Comparison of ENCODE assay signal across 17 cellular contexts in genomic region chr2:230821261-230821990, GRCh38. TPM values are rescaled to one million over a fixed set of nuclear protein-coding genes. Genes with fewer than 3 reads are reported as not detected.
DNase-seq lines count a peak whose midpoint lies in the region; ATAC-seq, FAIRE-seq and TF ChIP-seq lines count a peak whose summit lies in the region.
"Had no signal": no experiment of that assay in that cellular context is flagged by ENCODE, and none has a peak within 500 bp of the region (broad histone marks: within the 10 kb centered on the region; RNA-seq: fewer than 3 reads in every experiment).

No MANE protein-coding gene starts in this region.

- peaks cover 9% of the 10 kb centered on the region for H3K4me1 Mint-ChIP-seq in CD4-positive, alpha-beta T cell (ENCODE audit: low read depth)
- H3K4me1 Mint-ChIP-seq in nephron progenitor cell = peaks cover 21% of the 10 kb centered on the region

- no peak overlapping the region for H3K4me3 ChIP-seq in Karpas-422 (ENCODE audit: low read length)
- H3K4me3 ChIP-seq: lower lobe of right lung had no signal

- no peaks in the 10 kb centered on the region for H3K9me3 Mint-ChIP-seq in CD4-positive, alpha-beta T cell
- no peaks in the 10 kb centered on the region for H3K9me3 Mint-ChIP-seq in activated naive CD4-positive, alpha-beta T cell treated with anti-CD3 and anti-CD28 coated beads, Interleukin-2, amount 50 U/mL, for 72 hours
- H3K9me3 Mint-ChIP-seq in nephron progenitor cell = no peaks in the 10 kb centered on the region

- peak overlapping the region; percentile 59 for H3K27ac Mint-ChIP-seq in CD4-positive, alpha-beta T cell
- H3K27ac Mint-ChIP-seq in activated naive CD4-positive, alpha-beta T cell treated with anti-CD3 and anti-CD28 coated beads, Interleukin-2, amount 50 U/mL, for 72 hours = peak overlapping the region; percentile 42 to 47
- peak overlapping the region; percentile 50 for H3K27ac Mint-ChIP-seq in nephron progenitor cell
- H3K27ac Mint-ChIP-seq: activated CD4-positive, alpha-beta T cell treated with anti-CD3 and anti-CD28 coated beads for 36 hours had no signal

- POLR2A ChIA-PET in CD4-positive, alpha-beta T cell (lab: Charles Lee) = no interaction called here

- peaks cover 5% of the 10 kb centered on the region; the same call in 1 of the 2 replicates for H3K36me3 ChIP-seq in Karpas-422 (ENCODE audit: insufficient read depth, low read length)

- no peaks in the 10 kb centered on the region for H4K20me1 ChIP-seq in Karpas-422 (ENCODE audit: insufficient read depth, low read depth, low read length)

- no peaks in the 10 kb centered on the region for H3K9me2 ChIP-seq in Karpas-422 (replicated peaks; ENCODE audit: insufficient read depth, low read length)

- DNase-seq in CD4-positive, alpha-beta T cell = no peak
- DNase-seq in GM12891 (ENCODE audit: insufficient read length, low spot score) (no peak), nephron progenitor cell (no peak), NCI-H2029 treated with DMSO at 0.1 percent for 48 hours (lab: John Stamatoyannopoulos, UW) (no peak), NCI-H524 (lab: John Stamatoyannopoulos, UW) (no peak), Karpas-422 (no peak)
- DNase-seq in activated naive CD4-positive, alpha-beta T cell treated with anti-CD3 and anti-CD28 coated beads, Interleukin-2, amount 50 U/mL, for 72 hours (ENCODE audit: low spot score in 2 of 2) = no peak
- DNase-seq: activated CD4-positive, alpha-beta T cell treated with anti-CD3 and anti-CD28 coated beads for 36 hours; activated CD8-positive, alpha-beta memory T cell treated with anti-CD3 and anti-CD28 coated beads, Interleukin-2, amount 50 U/mL, for 4 hours; Calu3; lower lobe of right lung; NCI-H1694 treated with DMSO at 0.1 percent for 48 hours; NCI-H446 treated with DMSO at 0.1 percent for 48 hours; NK-92 treated with Interleukin-12 subunit alpha and Interleukin-12 subunit beta, amount 100 ng/mL, for 24 hours had no signal

- no peaks in the 10 kb centered on the region for H3K9me3 ChIP-seq in CD4-positive, alpha-beta T cell (ENCODE audit: control insufficient read depth, low read length)
- no peaks in the 10 kb centered on the region for H3K9me3 ChIP-seq in Karpas-422 (ENCODE audit: low read length)
- H3K9me3 ChIP-seq: lower lobe of right lung had no signal

- H2AFZ ChIP-seq in Karpas-422 (ENCODE audit: low read length) = no peak overlapping the region

- no peak overlapping the region for H3K9ac ChIP-seq in Karpas-422 (ENCODE audit: low read length)

- H3K27me3 ChIP-seq in CD4-positive, alpha-beta T cell (ENCODE audit: control insufficient read depth, insufficient read depth, low read length) = peaks cover 6% of the 10 kb centered on the region
- no peaks in the 10 kb centered on the region for H3K27me3 ChIP-seq in Karpas-422 (ENCODE audit: low read length)

- peaks cover 13% of the 10 kb centered on the region for H3K27me3 Mint-ChIP-seq in CD4-positive, alpha-beta T cell
- H3K27me3 Mint-ChIP-seq in nephron progenitor cell (ENCODE audit: low read depth, poor library complexity) = no peaks in the 10 kb centered on the region

- FAIRE-seq in GM12891 (lab: Jason Lieb, UNC) = peak; percentile 56
- FAIRE-seq: endothelial cell of umbilical vein, H54 had no signal

- ATAC-seq in CD4-positive, alpha-beta T cell (ENCODE audit: poor library complexity) = no peak
- no peak for ATAC-seq in activated naive CD4-positive, alpha-beta T cell treated with anti-CD3 and anti-CD28 coated beads, Interleukin-2, amount 50 U/mL, for 72 hours
- ATAC-seq in GM18505 (IDR thresholded peaks at IDR 0.05; ENCODE audit: unreplicated experiment) = no peak
- ATAC-seq: activated CD4-positive, alpha-beta T cell treated with anti-CD3 and anti-CD28 coated beads for 36 hours; lower lobe of right lung had no signal

- intact Hi-C loops in CD4-positive, alpha-beta T cell (cut with DNase I, micrococcal nuclease) = no loop called here

- no peaks in the 10 kb centered on the region for H3K79me2 ChIP-seq in Karpas-422 (ENCODE audit: low read length)

- H3K4me3 Mint-ChIP-seq in CD4-positive, alpha-beta T cell = no peak overlapping the region
- no peak overlapping the region for H3K4me3 Mint-ChIP-seq in nephron progenitor cell
- H3K4me3 Mint-ChIP-seq: activated CD4-positive, alpha-beta T cell treated with anti-CD3 and anti-CD28 coated beads for 36 hours had no signal

- no peaks in the 10 kb centered on the region for H3K4me1 ChIP-seq in Karpas-422 (ENCODE audit: low read length)

- H3K4me2 ChIP-seq in Karpas-422 (ENCODE audit: low read depth, low read length, poor library complexity, severe bottlenecking) = no peak overlapping the region

- TF ChIP-seq POLR2A in GM12891 (IDR thresholded peaks at IDR 0.05; ENCODE audit: low read depth, low read length) = no peak
- no peak for TF ChIP-seq POLR2A in GM18505 (IDR thresholded peaks at IDR 0.05; ENCODE audit: borderline replicate concordance, extremely low read depth, insufficient read depth, insufficient read length)

- CTCF ChIA-PET in CD4-positive, alpha-beta T cell (lab: Charles Lee) = interaction anchor here (0.6 kb wide), 1 partner anchor 231 kb away, joined by 3 read pairs; no protein-coding TSS in a partner anchor

- peaks cover 49% of the 10 kb centered on the region for H3K36me3 Mint-ChIP-seq in CD4-positive, alpha-beta T cell (ENCODE audit: low read depth)
- H3K36me3 Mint-ChIP-seq in activated naive CD4-positive, alpha-beta T cell treated with anti-CD3 and anti-CD28 coated beads, Interleukin-2, amount 50 U/mL, for 72 hours = no peaks in the 10 kb centered on the region
- peaks cover 27% of the 10 kb centered on the region for H3K36me3 Mint-ChIP-seq in nephron progenitor cell (ENCODE audit: low read depth)

- no peak for TF ChIP-seq CTCF in CD4-positive, alpha-beta T cell (IDR thresholded peaks at IDR 0.05)
- no peak for TF ChIP-seq CTCF in nephron progenitor cell (IDR thresholded peaks at IDR 0.05)

- H3K27ac ChIP-seq in CD4-positive, alpha-beta T cell (ENCODE audit: low read depth, low read length) = no peak overlapping the region
- no peak overlapping the region for H3K27ac ChIP-seq in Karpas-422 (ENCODE audit: low read length)
- H3K27ac ChIP-seq: lower lobe of right lung had no signal

TF ChIP-seq in GM12891, 5 proteins besides CTCF, POLR2A, EP300 and RAD21:
- TF ChIP-seq PAX5 (IDR thresholded peaks at IDR 0.05; ENCODE audit: insufficient read depth, low read length, severe bottlenecking) = no peak
- no peak for TF ChIP-seq POLR2AphosphoS5 (IDR thresholded peaks at IDR 0.05; ENCODE audit: low read depth, low read length)
- TF ChIP-seq SPI1 (IDR thresholded peaks at IDR 0.05; ENCODE audit: low read depth, low read length) = no peak
- TF ChIP-seq TAF1 (IDR thresholded peaks at IDR 0.05; ENCODE audit: low read depth, low read length) = no peak

RNA-seq across cellular contexts. Expression of gene ITM2C, which starts 43.3 kb away (rescaled TPM):
- total RNA-seq in CD4-positive, alpha-beta T cell = 10 to 100 TPM; 19.8 to 21.5 TPM
- polyA plus RNA-seq in GM12891 (2012; ENCODE audit: low read depth, missing spikeins) = 117 TPM
- 10 to 100 TPM; 18.4 to 90.2 TPM for total RNA-seq in activated naive CD4-positive, alpha-beta T cell treated with anti-CD3 and anti-CD28 coated beads, Interleukin-2, amount 50 U/mL, for 72 hours
- total RNA-seq in Karpas-422 (2014; rRNA removed; shearing (Covaris generic); ENCODE audit: low replicate concordance) = 0.19 TPM in 1 of 2 replicates, not detected in the other

Comparison
In these comparisons a context has a peak if more than half of its experiments do, and no peak if none do; other contexts are left out.
1. RNA of gene ITM2C, which starts 43.3 kb away (total RNA-seq): 18.4 to 90.2 TPM in activated naive CD4-positive, alpha-beta T cell treated with anti-CD3 and anti-CD28 coated beads, Interleukin-2, amount 50 U/mL, for 72 hours and 19.8 to 21.5 TPM in CD4-positive, alpha-beta T cell; 0.19 TPM in Karpas-422; every median in the first group is over 10 times any median in the second.
2. Peak in every context shown above with its lines, with median percentiles within 50 percentile points of each other: H3K27ac Mint-ChIP-seq.